In genomic region chr18:76494541-76495403, GRCh38 we compare ENCODE assay signal across 8 cellular contexts. TPM values are rescaled to one million over a fixed set of nuclear protein-coding genes. Genes with fewer than 3 reads are reported as not detected.
A peak's percentile ranks its signal among the peaks of the same experiment; 100 is the strongest.
DNase-seq lines count a peak whose midpoint lies in the region; ATAC-seq and TF ChIP-seq lines count a peak whose summit lies in the region.

Gene ZNF516, minus strand, starts transcription at chr18:76495242. Its CDS starts 52,188 bp downstream, at chr18:76443054.

- H3F3A ChIP-seq in MM.1S (ENCODE audit: insufficient read depth, low read length) = peaks cover 23% of the 10 kb centered on the region; the same call in 1 of the 2 replicates

- H3K79me2 ChIP-seq in MM.1S (ENCODE audit: low read length) = no peaks in the 10 kb centered on the region

- no peaks in the 10 kb centered on the region for H3K9me3 ChIP-seq in MM.1S (replicated peaks; ENCODE audit: insufficient read depth, low read length)
- H3K9me3 ChIP-seq in gastroesophageal sphincter = no peaks in the 10 kb centered on the region
- H3K9me3 ChIP-seq in neuron (ENCODE audit: low read length) = no peaks in the 10 kb centered on the region

- peak within 1 kb of the TSS; percentile 74; the same call in 1 of the 2 replicates for H3K9ac ChIP-seq in MM.1S (ENCODE audit: low read length)

- no peaks in the 10 kb centered on the region for H3K9me2 ChIP-seq in MM.1S (replicated peaks; ENCODE audit: insufficient read depth, low read length)

- no peaks in the 10 kb centered on the region for H3K9me3 Mint-ChIP-seq in activated T-cell treated with anti-CD3 and anti-CD28 coated beads, Interleukin-2, amount 50 U/mL, for 4 hours

- H3K4me1 ChIP-seq in MM.1S (ENCODE audit: low read length) (peaks cover 5% of the 10 kb centered on the region), gastroesophageal sphincter (peaks cover 0 to 24% (median 3%) of the 10 kb centered on the region in 3 donors), neuron (ENCODE audit: insufficient read depth, low read length) (peaks cover 26% of the 10 kb centered on the region)

- DNase-seq in NCI-H2171 treated with DMSO at 0.1 percent for 48 hours (lab: John Stamatoyannopoulos, UW) = peak; percentile 26
- DNase-seq in NCI-H2171 (lab: John Stamatoyannopoulos, UW) = no peak
- no peak for DNase-seq in MM.1S
- DNase-seq in activated T-cell treated with anti-CD3 and anti-CD28 coated beads, Interleukin-2, amount 50 U/mL, for 4 hours = peak; percentile 10
- no peak for DNase-seq in NCI-H2029 treated with DMSO at 0.1 percent for 48 hours (lab: John Stamatoyannopoulos, UW)
- no peak for DNase-seq in NCI-H1694 (lab: John Stamatoyannopoulos, UW)

- peak; percentile 28 to 37 for ATAC-seq in activated T-cell treated with anti-CD3 and anti-CD28 coated beads, Interleukin-2, amount 50 U/mL, for 4 hours
- peak; percentile 20 for ATAC-seq in gastroesophageal sphincter

- no peak for TF ChIP-seq POLR2A in gastroesophageal sphincter (IDR thresholded peaks at IDR 0.05)

- H3K27me3 ChIP-seq in MM.1S (replicated peaks; ENCODE audit: insufficient read depth, low read length) (no peaks in the 10 kb centered on the region; the same call in 1 of the 2 replicates), gastroesophageal sphincter (no peaks in the 10 kb centered on the region), neuron (ENCODE audit: insufficient read depth, low read length) (no peaks in the 10 kb centered on the region)

- no peaks in the 10 kb centered on the region for H3K36me3 ChIP-seq in MM.1S (replicated peaks; ENCODE audit: insufficient read depth, low read length)
- H3K36me3 ChIP-seq in gastroesophageal sphincter = no peaks in the 10 kb centered on the region
- no peaks in the 10 kb centered on the region for H3K36me3 ChIP-seq in neuron (ENCODE audit: insufficient read depth, low read length)

- H2AFZ ChIP-seq in MM.1S (ENCODE audit: low read length) (peak within 1 kb of the TSS; percentile 70), neuron (ENCODE audit: low read depth, low read length) (peak within 1 kb of the TSS; percentile 31)

- TF ChIP-seq CTCF in MM.1S (IDR thresholded peaks at IDR 0.05; ENCODE audit: low read length) (no peak), gastroesophageal sphincter (IDR thresholded peaks at IDR 0.05) (no peak)

- no peaks in the 10 kb centered on the region for H4K20me1 ChIP-seq in MM.1S (ENCODE audit: insufficient read depth, low read length)

- WGBS in gastroesophageal sphincter (ENCODE audit: low coverage in 1 of 2), 2 donors = 0% methylated on average over 7 to 9 of the region's 108 CpGs

- H3K36me3 Mint-ChIP-seq in activated T-cell treated with anti-CD3 and anti-CD28 coated beads, Interleukin-2, amount 50 U/mL, for 4 hours (ENCODE audit: insufficient read depth) = no peaks in the 10 kb centered on the region

- peaks cover 36% of the 10 kb centered on the region for H3K4me1 Mint-ChIP-seq in activated T-cell treated with anti-CD3 and anti-CD28 coated beads, Interleukin-2, amount 50 U/mL, for 4 hours (ENCODE audit: low read depth)

- peak within 1 kb of the TSS; percentile 89 for H3K4me3 ChIP-seq in MM.1S (ENCODE audit: low read length)
- peak within 1 kb of the TSS; percentile 80 to 88 for H3K4me3 ChIP-seq in gastroesophageal sphincter
- H3K4me3 ChIP-seq in neuron (ENCODE audit: low read length) = peak within 1 kb of the TSS; percentile 90

- TF ChIP-seq EP300 in gastroesophageal sphincter (IDR thresholded peaks at IDR 0.05) = no peak

- H3K4me2 ChIP-seq in MM.1S (ENCODE audit: low read depth, low read length) = peak within 1 kb of the TSS; percentile 87

- peak within 1 kb of the TSS; percentile 89 for H3K4me3 Mint-ChIP-seq in activated T-cell treated with anti-CD3 and anti-CD28 coated beads, Interleukin-2, amount 50 U/mL, for 4 hours

- H3K27ac ChIP-seq in MM.1S (ENCODE audit: low read length) (peak within 1 kb of the TSS; percentile 89; the same call in 1 of the 2 replicates), gastroesophageal sphincter (peak within 1 kb of the TSS; percentile 91 to 94 (median 92))

- H3K27me3 Mint-ChIP-seq in activated T-cell treated with anti-CD3 and anti-CD28 coated beads, Interleukin-2, amount 50 U/mL, for 4 hours (ENCODE audit: low read depth) = peaks cover 45% of the 10 kb centered on the region

RNA-seq across cellular contexts. Expression of gene ZNF516, which starts in this region (rescaled TPM):
- total RNA-seq in activated T-cell treated with anti-CD3 and anti-CD28 coated beads, Interleukin-2, amount 50 U/mL, for 4 hours = 1 to 10 TPM; 3.0 to 4.3 (median 4.0) TPM
- total RNA-seq in gastroesophageal sphincter = 10 to 100 TPM; 17.8 to 43.8 (median 29.9) TPM

Comparison
In these comparisons a context has a peak if more than half of its experiments do, and no peak if none do; other contexts are left out.
1. DNase-seq: peak in NCI-H2171 treated with DMSO at 0.1 percent for 48 hours (single experiment) and activated T-cell treated with anti-CD3 and anti-CD28 coated beads, Interleukin-2, amount 50 U/mL, for 4 hours (single experiment); none in NCI-H2171 (single experiment), MM.1S (single experiment), NCI-H2029 treated with DMSO at 0.1 percent for 48 hours (single experiment) and NCI-H1694 (single experiment).
2. Peak in every context shown above with its lines, with median percentiles within 50 percentile points of each other: H3K4me3 ChIP-seq.